In the genomic region with DNA sequence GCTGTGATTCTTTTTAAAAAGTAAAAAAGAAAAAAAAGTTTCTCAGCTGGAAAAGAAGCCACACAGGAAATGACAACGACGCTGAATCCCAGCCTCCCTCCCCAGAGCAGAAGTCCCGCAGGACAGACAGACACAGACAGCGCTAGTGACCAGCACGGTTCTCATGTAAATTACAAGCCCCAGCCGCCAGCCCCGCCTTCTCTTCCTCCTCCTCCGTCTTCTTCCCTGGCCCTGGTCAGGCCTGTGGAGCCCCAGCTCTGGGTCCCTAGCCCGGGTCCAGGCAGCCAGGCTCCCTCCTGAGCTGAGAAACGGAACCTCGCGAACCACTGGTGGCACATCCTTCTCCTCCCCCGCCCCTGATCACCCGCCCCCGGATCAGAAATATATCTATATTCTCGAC, we compare ENCODE assay signal across 29 cellular contexts. TPM values are rescaled to one million over a fixed set of nuclear protein-coding genes. Genes with fewer than 3 reads are reported as not detected.
"Had no signal": no experiment of that assay in that cellular context is flagged by ENCODE, and none has a peak within 500 bp of the region (broad histone marks: within the 10 kb centered on the region; RNA-seq: fewer than 3 reads in every experiment).

No MANE protein-coding gene starts in this region.

- H3K36me3 Mint-ChIP-seq: type B pancreatic cell had no signal

- H3K27ac ChIP-seq: body of pancreas, dorsolateral prefrontal cortex, epithelial cell of prostate, left lung, pancreas, right lobe of liver, stomach, VCaP had no signal

- FAIRE-seq: colon, kidney, pancreas, small intestine had no signal

- H3K4me1 ChIP-seq: body of pancreas, pancreas had no signal

- H3K4me3 ChIP-seq: body of pancreas, dorsolateral prefrontal cortex, left lung, pancreas, right lobe of liver, stomach had no signal

- H3K9me3 ChIP-seq: body of pancreas, left lung, pancreas, right lobe of liver, stomach had no signal

- H3K4me3 Mint-ChIP-seq: activated naive CD8-positive, alpha-beta T cell treated with anti-CD3 and anti-CD28 coated beads for 36 hours; activated T-helper 1 cell treated with anti-CD3 and anti-CD28 coated beads, Interleukin-12 subunit alpha, Interleukin-12 subunit beta, Interleukin-2, Interleukin-4 antibody, amounts not matched to agents 30 ng/mL and 10 ng/mL and 1 ng/mL, durations not matched to agents 14 hours and 24 hours and 36 hours; stimulated activated effector memory CD8-positive, alpha-beta T cell treated with anti-CD3 and anti-CD28 coated beads, Interleukin-12 subunit alpha, Interleukin-12 subunit beta, amount 100 ng/mL, for 72 hours; type B pancreatic cell had no signal

- H3K27ac Mint-ChIP-seq: activated naive CD8-positive, alpha-beta T cell treated with anti-CD3 and anti-CD28 coated beads for 36 hours; activated T-helper 1 cell treated with anti-CD3 and anti-CD28 coated beads, Interleukin-12 subunit alpha, Interleukin-12 subunit beta, Interleukin-2, Interleukin-4 antibody, amounts not matched to agents 30 ng/mL and 10 ng/mL and 1 ng/mL, durations not matched to agents 14 hours and 24 hours and 36 hours; stimulated activated effector memory CD8-positive, alpha-beta T cell treated with anti-CD3 and anti-CD28 coated beads, Interleukin-12 subunit alpha, Interleukin-12 subunit beta, amount 100 ng/mL, for 72 hours; type B pancreatic cell had no signal

- DNase-seq: activated CD4-positive, alpha-beta T cell treated with anti-CD3 and anti-CD28 coated beads for 1 hour; activated CD4-positive, alpha-beta T cell treated with anti-CD3 and anti-CD28 coated beads, Interleukin-2, amount 50 U/mL, for 4 hours; activated naive CD8-positive, alpha-beta T cell treated with anti-CD3 and anti-CD28 coated beads for 36 hours; activated T-cell treated with anti-CD3 and anti-CD28 coated beads for 4 hours; amniotic stem cell; body of pancreas; caudate nucleus; dorsolateral prefrontal cortex; foreskin fibroblast; kidney; left lung; mesenchymal stem cell; naive thymus-derived CD8-positive, alpha-beta T cell; small intestine; stimulated activated CD4-positive, alpha-beta T cell treated with anti-CD3 and anti-CD28 coated beads, Interleukin-15, amount 100 ng/mL, for 24 hours; stimulated activated CD4-positive, alpha-beta T cell treated with anti-CD3 and anti-CD28 coated beads, Interleukin-2, amount 100 ng/mL, for 48 hours; stomach; T-helper 2 cell had no signal

- H3K9me3 Mint-ChIP-seq: activated naive CD8-positive, alpha-beta T cell treated with anti-CD3 and anti-CD28 coated beads for 36 hours; activated T-helper 1 cell treated with anti-CD3 and anti-CD28 coated beads, Interleukin-12 subunit alpha, Interleukin-12 subunit beta, Interleukin-2, Interleukin-4 antibody, amounts not matched to agents 30 ng/mL and 10 ng/mL and 1 ng/mL, durations not matched to agents 14 hours and 24 hours and 36 hours; naive thymus-derived CD8-positive, alpha-beta T cell; stimulated activated effector memory CD8-positive, alpha-beta T cell treated with anti-CD3 and anti-CD28 coated beads, Interleukin-12 subunit alpha, Interleukin-12 subunit beta, amount 100 ng/mL, for 72 hours; type B pancreatic cell had no signal

- H3K27me3 ChIP-seq: body of pancreas, dorsolateral prefrontal cortex, pancreas, right lobe of liver had no signal

- ATAC-seq: body of pancreas; left lung; naive thymus-derived CD8-positive, alpha-beta T cell; pancreas; right lobe of liver; stimulated activated effector memory CD8-positive, alpha-beta T cell treated with anti-CD3 and anti-CD28 coated beads, Interleukin-12 subunit alpha, Interleukin-12 subunit beta, amount 100 ng/mL, for 72 hours had no signal

RNA-seq across cellular contexts. Expression of a gene that starts 7.0 kb away (rescaled TPM):
- total RNA-seq: activated naive CD8-positive, alpha-beta T cell treated with anti-CD3 and anti-CD28 coated beads for 36 hours; activated T-helper 1 cell treated with anti-CD3 and anti-CD28 coated beads, Interleukin-12 subunit alpha, Interleukin-12 subunit beta, Interleukin-2, Interleukin-4 antibody, amounts not matched to agents 30 ng/mL and 10 ng/mL and 1 ng/mL, durations not matched to agents 14 hours and 24 hours and 36 hours; body of pancreas; kidney; left lung; mucosa of gallbladder; pancreas; pulmonary artery endothelial cell; right lobe of liver; temporal lobe had no signal
